Comparison of ENCODE assay signal across 22 cellular contexts in genomic region chr1:110420023-110420662, GRCh38. TPM values are rescaled to one million over a fixed set of nuclear protein-coding genes. Genes with fewer than 3 reads are reported as not detected.
"Had no signal": no experiment of that assay in that cellular context is flagged by ENCODE, and none has a peak within 500 bp of the region (broad histone marks: within the 10 kb centered on the region; RNA-seq: fewer than 3 reads in every experiment).

No MANE protein-coding gene starts in this region.

- H3K27ac ChIP-seq: epithelial cell of prostate, esophagus muscularis mucosa, left lung, lower lobe of right lung, neutrophil, upper lobe of right lung had no signal

- H3K36me3 Mint-ChIP-seq: stimulated activated effector memory CD8-positive, alpha-beta T cell treated with anti-CD3 and anti-CD28 coated beads, Interleukin-12 subunit alpha, Interleukin-12 subunit beta, amount 100 ng/mL, for 72 hours had no signal

- DNase-seq: effector memory CD8-positive, alpha-beta T cell; gastrocnemius medialis; islet precursor cell; left lung; lower lobe of right lung; midbrain; naive B cell; nephron progenitor cell; stimulated activated CD4-positive, alpha-beta T cell treated with anti-CD3 and anti-CD28 coated beads, Interleukin-4, amount 100 ng/mL, for 1 hour; stimulated activated CD8-positive, alpha-beta memory T cell treated with anti-CD3 and anti-CD28 coated beads, Interleukin-4, amount 100 ng/mL, for 48 hours; stimulated activated naive CD8-positive, alpha-beta T cell treated with anti-CD3 and anti-CD28 coated beads, Interleukin-15, Interleukin-2, amounts not matched to agents 100 U/mL and 50 U/mL, for 24 hours; testis; upper lobe of right lung had no signal

- H3K4me1 Mint-ChIP-seq: memory B cell; naive B cell; stimulated activated effector memory CD8-positive, alpha-beta T cell treated with anti-CD3 and anti-CD28 coated beads, Interleukin-12 subunit alpha, Interleukin-12 subunit beta, amount 100 ng/mL, for 72 hours had no signal

- ATAC-seq: effector memory CD8-positive, alpha-beta T cell; gastrocnemius medialis; left lung; lower lobe of right lung; stimulated activated effector memory CD8-positive, alpha-beta T cell treated with anti-CD3 and anti-CD28 coated beads, Interleukin-12 subunit alpha, Interleukin-12 subunit beta, amount 100 ng/mL, for 72 hours; stimulated activated naive CD8-positive, alpha-beta T cell treated with anti-CD3 and anti-CD28 coated beads, Interleukin-15, Interleukin-2, amounts not matched to agents 100 U/mL and 50 U/mL, for 24 hours had no signal

- H3K36me3 ChIP-seq: esophagus muscularis mucosa, gastrocnemius medialis, left lung, lower lobe of right lung, neutrophil, tibial nerve, upper lobe of right lung had no signal

- H3K9me3 ChIP-seq: esophagus muscularis mucosa, gastrocnemius medialis, left lung, lower lobe of right lung, neutrophil, testis, tibial nerve, upper lobe of right lung had no signal

- H3K27me3 ChIP-seq: esophagus muscularis mucosa, gastrocnemius medialis, left lung, neutrophil, testis, tibial nerve, upper lobe of right lung had no signal

- H3K4me3 ChIP-seq: esophagus muscularis mucosa, gastrocnemius medialis, left lung, lower lobe of right lung, testis, tibial nerve, upper lobe of right lung had no signal

- H3K4me1 ChIP-seq: left lung had no signal

- H3K27ac Mint-ChIP-seq: effector memory CD8-positive, alpha-beta T cell; memory B cell; naive B cell; nephron progenitor cell; stimulated activated effector memory CD8-positive, alpha-beta T cell treated with anti-CD3 and anti-CD28 coated beads, Interleukin-12 subunit alpha, Interleukin-12 subunit beta, amount 100 ng/mL, for 72 hours had no signal

- H3K4me3 Mint-ChIP-seq: effector memory CD8-positive, alpha-beta T cell; memory B cell; naive B cell; nephron progenitor cell; stimulated activated effector memory CD8-positive, alpha-beta T cell treated with anti-CD3 and anti-CD28 coated beads, Interleukin-12 subunit alpha, Interleukin-12 subunit beta, amount 100 ng/mL, for 72 hours had no signal

- H3K9me3 Mint-ChIP-seq: effector memory CD8-positive, alpha-beta T cell; stimulated activated effector memory CD8-positive, alpha-beta T cell treated with anti-CD3 and anti-CD28 coated beads, Interleukin-12 subunit alpha, Interleukin-12 subunit beta, amount 100 ng/mL, for 72 hours had no signal

RNA-seq across cellular contexts. Expression of gene PROK1, which starts 30.8 kb away (rescaled TPM):
- total RNA-seq: esophagus muscularis mucosa, fibroblast of villous mesenchyme, left lung, lower lobe of right lung, osteocyte, pulmonary artery endothelial cell had no signal
